8 cellular contexts compared by ENCODE assay signal in the genomic region with DNA sequence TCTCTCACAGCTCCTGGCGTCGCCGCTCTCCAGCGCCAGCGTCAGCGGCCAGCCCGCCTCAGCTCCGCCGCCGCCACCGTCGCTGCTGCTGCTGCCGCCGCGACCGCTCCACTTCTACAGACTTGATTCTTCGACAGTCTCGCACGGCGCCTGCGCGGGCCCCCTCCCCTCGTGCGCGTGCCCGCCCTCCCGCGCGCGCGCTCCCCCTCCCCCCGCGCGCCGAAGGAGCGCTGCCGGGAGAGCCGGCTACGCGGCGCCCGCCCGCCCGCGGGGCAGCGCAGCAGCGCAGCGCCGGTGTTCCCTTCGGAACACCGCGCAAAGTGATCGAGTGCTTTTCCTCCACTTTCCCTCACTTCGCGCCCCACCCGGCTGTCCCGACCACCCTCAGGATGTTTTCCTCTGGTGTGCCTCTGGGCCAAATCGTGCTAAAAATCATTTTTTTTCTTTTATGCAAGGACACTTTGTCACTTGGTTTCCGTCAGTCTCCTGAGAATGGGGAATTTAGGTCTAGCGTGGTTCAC. TPM values are rescaled to one million over a fixed set of nuclear protein-coding genes. Genes with fewer than 3 reads are reported as not detected.
DNase-seq lines count a peak whose midpoint lies in the region; ATAC-seq, FAIRE-seq and TF ChIP-seq lines count a peak whose summit lies in the region.

A gene (minus strand): TSS at position 118 of the 521 bp plus-strand sequence. CDS start 684 bp downstream, outside the sequence.

- intact Hi-C loops in ascending aorta (cut with DNase I): loop anchor here (1.0 to 5.0 kb wide), 7 partner anchors 77 to 473 kb away; no protein-coding TSS in a partner anchor

- DNase-seq in D721Med (ENCODE audit: insufficient read length, low spot score): peak; percentile 65
- peak; percentile 68 to 84 for DNase-seq in HAP-1 (ENCODE audit: low spot score in 2 of 2)
- DNase-seq in NCI-H1436 treated with DMSO at 0.1 percent for 48 hours (lab: John Stamatoyannopoulos, UW): peak; percentile 59
- peak; percentile 69 for DNase-seq in T-helper 22 cell (ENCODE audit: low read depth)
- DNase-seq in ascending aorta (ENCODE audit: low spot score in 2 of 2): peak; percentile 49 to 88
- peak; percentile 89 for DNase-seq in hepatic stellate cell (ENCODE audit: low spot score)

- H3K27ac ChIP-seq in ascending aorta (peak within 1 kb of the TSS; percentile 99), rectal smooth muscle tissue (ENCODE audit: low read depth, low read length) (peak within 1 kb of the TSS; percentile 99)

- no peak for TF ChIP-seq CTCF in D721Med (IDR thresholded peaks at IDR 0.05; ENCODE audit: insufficient read depth, missing control alignments)
- peak in 1 of 3 experiments; percentile 13 for TF ChIP-seq CTCF in ascending aorta (IDR thresholded peaks at IDR 0.05)

- H3K9me3 ChIP-seq in HAP-1: no peaks in the 10 kb centered on the region
- no peaks in the 10 kb centered on the region for H3K9me3 ChIP-seq in ascending aorta

- no peak for ATAC-seq in HG03457 (IDR thresholded peaks at IDR 0.05; ENCODE audit: unreplicated experiment)

- peak within 1 kb of the TSS; percentile 55 for H3K4me3 ChIP-seq in HAP-1
- H3K4me3 ChIP-seq in ascending aorta: peak within 1 kb of the TSS; percentile 67 to 90
- peak within 1 kb of the TSS; percentile 98 for H3K4me3 ChIP-seq in rectal smooth muscle tissue (ENCODE audit: low read length)

- peaks cover 36% of the 10 kb centered on the region for H3K36me3 ChIP-seq in HAP-1 (replicated peaks)
- peaks cover 21 to 30% of the 10 kb centered on the region in 2 donors for H3K36me3 ChIP-seq in ascending aorta
- H3K36me3 ChIP-seq in rectal smooth muscle tissue (ENCODE audit: control insufficient read depth, insufficient read depth, low read length): peaks cover 16% of the 10 kb centered on the region

- no peak for FAIRE-seq in D721Med (lab: Jason Lieb, UNC)

- H3K27me3 ChIP-seq in HAP-1 (ENCODE audit: low read depth) (no peaks in the 10 kb centered on the region), ascending aorta (no peaks in the 10 kb centered on the region), rectal smooth muscle tissue (ENCODE audit: control insufficient read depth, insufficient read depth, low read length) (no peaks in the 10 kb centered on the region)

- in situ Hi-C loops in HAP-1 (cut with MboI; ENCODE audit: low sequenced_read_pairs): loop anchor here (5.0 kb wide), 1 partner anchor 377 kb away; no protein-coding TSS in a partner anchor

- H3K9ac ChIP-seq in rectal smooth muscle tissue (ENCODE audit: low read length): peak within 1 kb of the TSS; percentile 98

- H3K4me1 ChIP-seq in HAP-1 (peaks cover 40% of the 10 kb centered on the region), ascending aorta (peaks cover 15 to 31% of the 10 kb centered on the region in 2 donors), rectal smooth muscle tissue (ENCODE audit: control insufficient read depth, insufficient read depth, low read length) (peaks cover 27% of the 10 kb centered on the region)

RNA-seq across cellular contexts. Expression of the gene that starts here (rescaled TPM):
- total RNA-seq in ascending aorta: 80.0 TPM
